Comparison of ENCODE assay signal across 19 cellular contexts in the genomic region with DNA sequence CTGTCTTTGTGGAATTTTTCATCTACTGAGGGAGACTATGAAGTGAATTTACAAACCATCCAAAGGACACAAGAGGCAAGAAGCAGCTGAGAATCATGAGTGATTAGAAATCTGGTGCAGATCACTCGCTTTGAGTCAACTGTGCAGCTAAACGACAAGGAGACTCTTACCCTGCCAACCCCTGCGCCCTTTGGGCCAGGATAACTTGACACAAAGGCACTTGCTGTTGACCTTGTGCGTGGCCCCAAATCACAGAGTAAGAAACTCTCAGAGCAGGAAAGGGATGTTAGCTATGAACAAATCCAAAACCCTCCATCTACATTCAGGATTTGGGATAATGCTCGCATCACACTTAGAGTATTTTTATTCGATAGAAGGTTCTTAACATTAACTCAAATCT. TPM values are rescaled to one million over a fixed set of nuclear protein-coding genes. Genes with fewer than 3 reads are reported as not detected.
DNase-seq lines count a peak whose midpoint lies in the region; ATAC-seq and TF ChIP-seq lines count a peak whose summit lies in the region.
"Had no signal": no experiment of that assay in that cellular context is flagged by ENCODE, and none has a peak within 500 bp of the region (broad histone marks: within the 10 kb centered on the region; RNA-seq: fewer than 3 reads in every experiment).

No MANE protein-coding gene starts in this region.

- H3K27me3 ChIP-seq in heart left ventricle, result peaks cover 0 to 23% (median 2%) of the 10 kb centered on the region in 9 donors
- H3K27me3 ChIP-seq in rectal smooth muscle tissue (ENCODE audit: control insufficient read depth, insufficient read depth, low read length), result no peaks in the 10 kb centered on the region
- no peaks in the 10 kb centered on the region for H3K27me3 ChIP-seq in vagina

- WGBS in heart left ventricle, 4 donors, result 76 to 83% (median 76%) methylated on average over 6 of the region's 6 CpGs

- no peak for TF ChIP-seq CTCF in heart left ventricle (IDR thresholded peaks at IDR 0.05)
- no peak for TF ChIP-seq CTCF in fibroblast of the aortic adventitia (IDR thresholded peaks at IDR 0.05; ENCODE audit: insufficient read depth, low read length)
- no peak for TF ChIP-seq CTCF in vagina (IDR thresholded peaks at IDR 0.05)

- H3K36me3 ChIP-seq in heart left ventricle (no peaks in the 10 kb centered on the region), rectal smooth muscle tissue (ENCODE audit: control insufficient read depth, insufficient read depth, low read length) (no peaks in the 10 kb centered on the region), vagina (no peaks in the 10 kb centered on the region)

- H3K9me3 ChIP-seq in heart left ventricle, result no peaks in the 10 kb centered on the region
- H3K9me3 ChIP-seq in vagina, result no peaks in the 10 kb centered on the region

- DNase-seq in heart left ventricle (no peak), left ventricle myocardium superior (no peak), fibroblast of the aortic adventitia (ENCODE audit: low read depth) (no peak), vagina (ENCODE audit: extremely low spot score in 2 of 2) (no peak), NCI-H1930 (lab: John Stamatoyannopoulos, UW) (no peak), OCI-M2 (lab: John Stamatoyannopoulos, UW; ENCODE audit: unreplicated experiment) (no peak), AG08396 (ENCODE audit: low spot score) (no peak)
- DNase-seq: activated CD4-positive, CD25-positive, alpha-beta regulatory T cell; activated CD8-positive, alpha-beta memory T cell treated with anti-CD3 and anti-CD28 coated beads, Interleukin-2, amount 10 ng/mL, durations not matched to agents 7 days and 5 days; activated naive CD8-positive, alpha-beta T cell treated with anti-CD3 and anti-CD28 coated beads, Interleukin-2, amount 50 U/mL, for 24 hours; effector CD4-positive, alpha-beta T cell; HFFc6; Karpas-422; kidney; NCI-H1105; right cardiac atrium; stimulated activated naive CD4-positive, alpha-beta T cell treated with Interleukin-2 at 50 U/mL for 16 hours had no signal

- intact Hi-C loops in heart left ventricle (cut with DNase I), result loop anchor here (2.0 to 10.0 kb wide), 12 partner anchors 108 to 873 kb away; no protein-coding TSS in a partner anchor
- intact Hi-C loops in left ventricle myocardium superior (cut with micrococcal nuclease), result loop anchor here (10.0 kb wide), 1 partner anchor 390 kb away; a partner anchor contains a TSS
- intact Hi-C loops in vagina (cut with DNase I), result loop anchor here (5.0 kb wide), 1 partner anchor 158 kb away; no protein-coding TSS in a partner anchor

- no peak overlapping the region for H3K9ac ChIP-seq in rectal smooth muscle tissue (ENCODE audit: low read length)

- ATAC-seq in heart left ventricle (no peak), left ventricle myocardium superior (no peak)
- ATAC-seq: activated CD8-positive, alpha-beta memory T cell treated with anti-CD3 and anti-CD28 coated beads, Interleukin-2, amount 10 ng/mL, durations not matched to agents 7 days and 5 days; activated naive CD8-positive, alpha-beta T cell treated with anti-CD3 and anti-CD28 coated beads, Interleukin-2, amount 50 U/mL, for 24 hours had no signal

- TF ChIP-seq POLR2A in heart left ventricle (IDR thresholded peaks at IDR 0.05) (no peak), vagina (IDR thresholded peaks at IDR 0.05) (no peak)

- H3K4me3 ChIP-seq in heart left ventricle (peak overlapping the region in 7 of 12 donors; percentile 37 to 56 (median 48)), fibroblast of the aortic adventitia (ENCODE audit: low read depth, low read length) (peak overlapping the region; percentile 77), rectal smooth muscle tissue (ENCODE audit: low read length) (no peak overlapping the region), vagina (peak overlapping the region; percentile 38)
- H3K4me3 ChIP-seq: hepatocyte had no signal

- peaks cover 0 to 11% (median 0%) of the 10 kb centered on the region in 12 donors for H3K4me1 ChIP-seq in heart left ventricle
- H3K4me1 ChIP-seq in rectal smooth muscle tissue (ENCODE audit: control insufficient read depth, insufficient read depth, low read length), result no peaks in the 10 kb centered on the region
- no peaks in the 10 kb centered on the region for H3K4me1 ChIP-seq in vagina

- H3K27ac ChIP-seq in heart left ventricle (peak overlapping the region in 10 of 12 donors; percentile 17 to 72 (median 62)), rectal smooth muscle tissue (ENCODE audit: low read depth, low read length) (peak overlapping the region; percentile 4), vagina (peak overlapping the region; percentile 84)
- H3K27ac ChIP-seq: hepatocyte had no signal

RNA-seq across cellular contexts. Expression of a gene that starts 11.5 kb away (rescaled TPM):
- total RNA-seq in heart left ventricle (10 to 100 TPM in 1 of 9 donors, 1 to 10 TPM in 8; 2.8 to 10.5 (median 5.9) TPM), left ventricle myocardium superior (5.0 TPM), fibroblast of the aortic adventitia (ENCODE audit: low replicate concordance) (5.3 and 5.6 TPM in 2 replicates), vagina (2.7 TPM)
- 1 to 10 TPM; 1.5 to 3.6 TPM for polyA plus RNA-seq in heart left ventricle

Comparison
In these comparisons a context has a peak if more than half of its experiments do, and no peak if none do; other contexts are left out.
1. H3K27ac ChIP-seq: peak in every context shown above with its lines; median percentile 84 in vagina; 62 in heart left ventricle; 4 in rectal smooth muscle tissue.